Comparison of ENCODE assay signal across 21 cellular contexts in the genomic region with DNA sequence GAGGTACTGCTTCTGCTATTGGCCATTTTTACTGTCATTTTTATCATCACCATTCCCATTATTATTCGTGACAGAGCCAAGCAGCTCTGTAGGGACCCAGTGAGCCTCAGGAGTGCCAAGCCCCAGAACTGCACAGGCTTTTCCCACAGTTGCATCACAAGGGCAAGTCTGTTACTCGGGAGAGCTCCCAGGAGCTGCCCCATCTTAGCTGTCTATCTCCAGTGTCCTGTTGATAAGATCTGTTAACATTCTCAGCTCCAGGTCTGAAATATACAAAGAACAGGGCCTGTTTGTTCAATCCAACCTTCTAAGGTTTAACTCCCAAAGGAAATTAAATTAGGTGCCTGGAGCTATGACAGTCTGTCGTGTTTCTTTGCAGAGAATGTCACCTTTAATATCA. TPM values are rescaled to one million over a fixed set of nuclear protein-coding genes. Genes with fewer than 3 reads are reported as not detected.
A peak's percentile ranks its signal among the peaks of the same experiment; 100 is the strongest.
DNase-seq lines count a peak whose midpoint lies in the region; TF ChIP-seq lines count a peak whose summit lies in the region.
"Had no signal": no experiment of that assay in that cellular context is flagged by ENCODE, and none has a peak within 500 bp of the region (broad histone marks: within the 10 kb centered on the region; RNA-seq: fewer than 3 reads in every experiment).

No MANE protein-coding gene starts in this region.

- no peak for TF ChIP-seq EP300 in sigmoid colon (IDR thresholded peaks at IDR 0.05)

- no peak for TF ChIP-seq POLR2A in sigmoid colon (IDR thresholded peaks at IDR 0.05)

- no peak overlapping the region for H3K9ac ChIP-seq in endodermal cell (ENCODE audit: extremely low read depth, low read length, poor library complexity, severe bottlenecking)

- WGBS in endodermal cell (ENCODE audit: insufficient coverage in 1 of 2, insufficient read length in 1 of 2), 2 experiments = 84 to 90% methylated on average over 2 to 3 of the region's 3 CpGs
- 93 to 96% methylated on average over 3 of the region's 3 CpGs for WGBS in sigmoid colon, 2 donors

- peak overlapping the region; percentile 99 for H3K27ac ChIP-seq in SJSA1
- peak overlapping the region; percentile 49 for H3K27ac ChIP-seq in endodermal cell (ENCODE audit: low read depth, low read length)
- H3K27ac ChIP-seq in sigmoid colon = peak overlapping the region in 3 of 4 donors; percentile 6 to 94 (median 91)
- H3K27ac ChIP-seq: Peyer's patch had no signal

- H3K9me3 ChIP-seq in BE2C (no peaks in the 10 kb centered on the region), SJSA1 (replicated peaks) (no peaks in the 10 kb centered on the region), endodermal cell (ENCODE audit: control insufficient read depth, low read length) (no peaks in the 10 kb centered on the region), sigmoid colon (no peaks in the 10 kb centered on the region)
- H3K9me3 ChIP-seq: MG63, Peyer's patch had no signal

- H3K4me1 Mint-ChIP-seq in endodermal cell = peaks cover 46% of the 10 kb centered on the region

- H3K27me3 Mint-ChIP-seq in endodermal cell (ENCODE audit: insufficient read depth) = no peaks in the 10 kb centered on the region
- H3K27me3 Mint-ChIP-seq: CD4-positive, CD25-positive, alpha-beta regulatory T cell had no signal

- H3K27me3 ChIP-seq in BE2C (no peaks in the 10 kb centered on the region), SJSA1 (replicated peaks) (no peaks in the 10 kb centered on the region), endodermal cell (ENCODE audit: control insufficient read depth, insufficient read depth, low read length, poor library complexity, severe bottlenecking) (no peaks in the 10 kb centered on the region), sigmoid colon (no peaks in the 10 kb centered on the region)
- H3K27me3 ChIP-seq: MG63, Peyer's patch had no signal

- no peak for DNase-seq in BE2C
- DNase-seq in SJSA1 (ENCODE audit: low read depth in 1 of 2, low spot score in 2 of 2) = no peak
- DNase-seq in endodermal cell = no peak
- no peak for DNase-seq in sigmoid colon
- no peak for DNase-seq in DMS114 treated with DMSO at 0.1 percent for 48 hours (lab: John Stamatoyannopoulos, UW; ENCODE audit: unreplicated experiment)
- no peak for DNase-seq in A172 (ENCODE audit: low spot score)
- DNase-seq in NK-92 (lab: John Stamatoyannopoulos, UW; ENCODE audit: unreplicated experiment) = no peak
- DNase-seq: ACHN; AML-193; Calu3; CD4-positive, CD25-positive, alpha-beta regulatory T cell; DND-41; H9; Karpas-422; MG63; NCI-H1092; NCI-H146; NCI-H2227 treated with DMSO at 0.1 percent for 48 hours; NCI-H524; Peyer's patch; SHP77 treated with DMSO at 0.1 percent for 48 hours had no signal

- H3K4me1 ChIP-seq in BE2C (peaks cover 76% of the 10 kb centered on the region), SJSA1 (replicated peaks) (peaks cover 83% of the 10 kb centered on the region), endodermal cell (ENCODE audit: control insufficient read depth, insufficient read depth, low read length) (peaks cover 16% of the 10 kb centered on the region), sigmoid colon (peaks cover 0 to 82% (median 77%) of the 10 kb centered on the region in 4 donors)

- no peaks in the 10 kb centered on the region for H3K36me3 ChIP-seq in BE2C
- H3K36me3 ChIP-seq in SJSA1 = peaks cover 9% of the 10 kb centered on the region
- H3K36me3 ChIP-seq in endodermal cell (ENCODE audit: control insufficient read depth, insufficient read depth, low read length) = no peaks in the 10 kb centered on the region
- H3K36me3 ChIP-seq in sigmoid colon = no peaks in the 10 kb centered on the region
- H3K36me3 ChIP-seq: MG63 had no signal

- H3K36me3 Mint-ChIP-seq in endodermal cell (ENCODE audit: low read depth) = peaks cover 8% of the 10 kb centered on the region

- no peak overlapping the region for H3K27ac Mint-ChIP-seq in endodermal cell

- H3K4me3 Mint-ChIP-seq in endodermal cell = no peak overlapping the region
- H3K4me3 Mint-ChIP-seq: CD4-positive, CD25-positive, alpha-beta regulatory T cell; H9 had no signal

- intact Hi-C loops in sigmoid colon (cut with DNase I) = no loop called here

- TF ChIP-seq CTCF in BE2C (IDR thresholded peaks at IDR 0.05; ENCODE audit: low read depth, low read length) (no peak), endodermal cell (conservative IDR thresholded peaks at IDR 0.05) (no peak), sigmoid colon (IDR thresholded peaks at IDR 0.05) (no peak)

- peak overlapping the region; percentile 10; the same call in 1 of the 2 replicates for H3K4me3 ChIP-seq in BE2C (ENCODE audit: low read depth, low read length)
- no peak overlapping the region for H3K4me3 ChIP-seq in SJSA1
- no peak overlapping the region for H3K4me3 ChIP-seq in endodermal cell (ENCODE audit: low read length)
- no peak overlapping the region for H3K4me3 ChIP-seq in sigmoid colon
- H3K4me3 ChIP-seq: MG63, Peyer's patch had no signal

- H3K9me3 Mint-ChIP-seq in endodermal cell = peaks cover 5% of the 10 kb centered on the region
- H3K9me3 Mint-ChIP-seq: CD4-positive, CD25-positive, alpha-beta regulatory T cell; H9 had no signal

RNA-seq across cellular contexts. Expression of gene TRIM8, which starts 20.2 kb away (rescaled TPM):
- polyA plus RNA-seq in BE2C (2012; ENCODE audit: insufficient read depth, insufficient read length, low read depth) = 148 TPM
- total RNA-seq in SJSA1 (2014; rRNA removed; shearing (Covaris generic)) = 77.2 and 93.3 TPM in 2 replicates
- total RNA-seq in endodermal cell (10 to 100 TPM; 27.7 to 32.7 TPM), sigmoid colon (10 to 100 TPM; 58.9 to 88.6 (median 67.1) TPM)
- polyA plus RNA-seq in endodermal cell (2013, experiment 1 of 2) = 55.6 TPM
- 46.3 TPM for polyA plus RNA-seq in endodermal cell (2013, experiment 2 of 2)
- 10 to 100 TPM; 25.0 to 53.0 (median 46.8) TPM for polyA plus RNA-seq in sigmoid colon
- 66.8 and 68.3 TPM in 2 replicates for total RNA-seq in A172 (2014; rRNA removed; shearing (Covaris generic))

Comparison
In these comparisons a context has a peak if more than half of its experiments do, and no peak if none do; other contexts are left out.
1. H3K27ac ChIP-seq: peak in every context shown above with its lines; median percentile 99 in SJSA1; 91 in sigmoid colon; 49 in endodermal cell.